Comparison of ENCODE assay signal across 6 cellular contexts in genomic region chr14:94025720-94026119, GRCh38. TPM values are rescaled to one million over a fixed set of nuclear protein-coding genes. Genes with fewer than 3 reads are reported as not detected.
DNase-seq lines count a peak whose midpoint lies in the region; ATAC-seq and TF ChIP-seq lines count a peak whose summit lies in the region.

No MANE protein-coding gene starts in this region.

- no peak overlapping the region for H3K27ac ChIP-seq in GM23338 (ENCODE audit: low read depth)

- peak overlapping the region; percentile 6; the same call in 1 of the 2 replicates for H2AFZ ChIP-seq in GM23338

- no peak for ATAC-seq in GM23338
- ATAC-seq in natural killer cell: no peak
- ATAC-seq in GM18868 (IDR thresholded peaks at IDR 0.05; ENCODE audit: unreplicated experiment): no peak

- H3K27ac Mint-ChIP-seq in GM23338: no peak overlapping the region
- no peak overlapping the region for H3K27ac Mint-ChIP-seq in activated naive CD8-positive, alpha-beta T cell treated with anti-CD3 and anti-CD28 coated beads for 36 hours
- peak overlapping the region in 1 of 2 donors; percentile 64 for H3K27ac Mint-ChIP-seq in natural killer cell

- no peaks in the 10 kb centered on the region for H3K79me2 ChIP-seq in GM23338 (replicated peaks; ENCODE audit: insufficient read depth)

- no peaks in the 10 kb centered on the region for H3K9me3 Mint-ChIP-seq in GM23338
- no peaks in the 10 kb centered on the region for H3K9me3 Mint-ChIP-seq in activated naive CD8-positive, alpha-beta T cell treated with anti-CD3 and anti-CD28 coated beads for 36 hours
- H3K9me3 Mint-ChIP-seq in natural killer cell: no peaks in the 10 kb centered on the region

- no peak for TF ChIP-seq CTCF in GM23338 (conservative IDR thresholded peaks at IDR 0.05; ENCODE audit: low read depth in 2 of 2)
- no peak for TF ChIP-seq CTCF in natural killer cell (IDR thresholded peaks at IDR 0.05)
- no peak for TF ChIP-seq CTCF in GM20000 (IDR thresholded peaks at IDR 0.05; ENCODE audit: extremely low read depth, missing control alignments)

- H3K4me2 ChIP-seq in GM23338: 0 out of 2 replicates have a peak overlapping the region, but pooled peaks have one; percentile 39

- peak overlapping the region; percentile 69 for H3K4me3 Mint-ChIP-seq in GM23338
- H3K4me3 Mint-ChIP-seq in activated naive CD8-positive, alpha-beta T cell treated with anti-CD3 and anti-CD28 coated beads for 36 hours: peak overlapping the region; percentile 67
- H3K4me3 Mint-ChIP-seq in natural killer cell: peak overlapping the region; percentile 80

- H4K20me1 ChIP-seq in GM23338 (replicated peaks; ENCODE audit: insufficient read depth): no peaks in the 10 kb centered on the region

- H3K36me3 ChIP-seq in GM23338 (ENCODE audit: insufficient read depth): no peaks in the 10 kb centered on the region

- H3K9me2 ChIP-seq in GM23338 (ENCODE audit: insufficient read depth): no peaks in the 10 kb centered on the region

- H3K36me3 Mint-ChIP-seq in GM23338 (ENCODE audit: low read depth) (no peaks in the 10 kb centered on the region; the same call in 2 of the 3 replicates), natural killer cell (no peaks in the 10 kb centered on the region)
- H3K36me3 Mint-ChIP-seq in activated naive CD8-positive, alpha-beta T cell treated with anti-CD3 and anti-CD28 coated beads for 36 hours: no peaks in the 10 kb centered on the region

- intact Hi-C loops in natural killer cell (cut with micrococcal nuclease): loop anchor here (1.0 kb wide), 1 partner anchor 56 kb away; the partner anchor contains the start of genes DDX24 and IFI27L1

- H3F3A ChIP-seq in GM23338 (replicated peaks; ENCODE audit: low read depth): no peaks in the 10 kb centered on the region

- no peaks in the 10 kb centered on the region for H3K4me1 ChIP-seq in GM23338 (ENCODE audit: insufficient read depth)

- H3K27me3 Mint-ChIP-seq in GM23338 (ENCODE audit: insufficient read depth, low read depth, poor library complexity) (peaks cover 10% of the 10 kb centered on the region), natural killer cell (ENCODE audit: low read depth in 2 of 2) (peaks cover 26 to 37% of the 10 kb centered on the region in 2 donors)
- peaks cover 4% of the 10 kb centered on the region for H3K27me3 Mint-ChIP-seq in activated naive CD8-positive, alpha-beta T cell treated with anti-CD3 and anti-CD28 coated beads for 36 hours

- DNase-seq in GM23338 (ENCODE audit: low spot score): no peak
- no peak for DNase-seq in activated naive CD8-positive, alpha-beta T cell treated with anti-CD3 and anti-CD28 coated beads for 36 hours
- no peak for DNase-seq in natural killer cell
- no peak for DNase-seq in HUDEP-2 (lab: John Stamatoyannopoulos, UW; ENCODE audit: unreplicated experiment in 76 of 76)
- DNase-seq in GM20000 (ENCODE audit: low spot score): no peak

- peak overlapping the region; percentile 24; the same call in 1 of the 2 replicates for H3K4me3 ChIP-seq in GM23338

- H3K27me3 ChIP-seq in GM23338 (ENCODE audit: insufficient read depth): no peaks in the 10 kb centered on the region

- H3K4me1 Mint-ChIP-seq in GM23338 (peaks cover 21% of the 10 kb centered on the region), natural killer cell (peaks cover 6 to 9% of the 10 kb centered on the region in 2 donors)
- H3K4me1 Mint-ChIP-seq in activated naive CD8-positive, alpha-beta T cell treated with anti-CD3 and anti-CD28 coated beads for 36 hours: peaks cover 24% of the 10 kb centered on the region

TF ChIP-seq in GM23338, 12 proteins besides CTCF, POLR2A, EP300 and RAD21:
- TF ChIP-seq NANOG (IDR thresholded peaks at IDR 0.05; ENCODE audit: borderline replicate concordance) (no peak), CREB1 (CRISPR knock-in tag; IDR thresholded peaks at IDR 0.05; ENCODE audit: low read depth) (no peak), JUNB (IDR thresholded peaks at IDR 0.05; ENCODE audit: unreplicated experiment) (no peak)

RNA-seq across cellular contexts. Expression of gene OTUB2, which starts 0.4 kb away (rescaled TPM):
- total RNA-seq in GM23338 (2014; rRNA removed; shearing (Covaris generic)): 4.1 and 4.4 TPM in 2 replicates
- 1.9 and 2.1 TPM in 2 replicates for polyA plus RNA-seq in GM23338 (2016; fragmentation: Nextera tagmentation; extraction: Ambion mirVana)
- under 1 TPM; 0.31 to 0.48 TPM for total RNA-seq in activated naive CD8-positive, alpha-beta T cell treated with anti-CD3 and anti-CD28 coated beads for 36 hours
- under 1 TPM in 2 of 3 donors, not detected in 1; 0.09 to 0.13 TPM for total RNA-seq in natural killer cell

RNA-seq across cellular contexts. Expression of gene CCDC197, which starts 28.6 kb away (rescaled TPM):
- total RNA-seq in GM23338 (2014; rRNA removed; shearing (Covaris generic)): not detected in 2 replicates
- polyA plus RNA-seq in GM23338 (2016; fragmentation: Nextera tagmentation; extraction: Ambion mirVana): not detected in 2 replicates
- total RNA-seq in activated naive CD8-positive, alpha-beta T cell treated with anti-CD3 and anti-CD28 coated beads for 36 hours: not detected
- total RNA-seq in natural killer cell: not detected

RNA-seq across cellular contexts. Expression of gene ASB2, which starts 49.4 kb away (rescaled TPM):
- 1.2 and 2.3 TPM in 2 replicates for total RNA-seq in GM23338 (2014; rRNA removed; shearing (Covaris generic))
- polyA plus RNA-seq in GM23338 (2016; fragmentation: Nextera tagmentation; extraction: Ambion mirVana): 1.5 and 1.7 TPM in 2 replicates
- 10 to 100 TPM; 26.4 to 29.1 TPM for total RNA-seq in activated naive CD8-positive, alpha-beta T cell treated with anti-CD3 and anti-CD28 coated beads for 36 hours
- 1 to 10 TPM; 3.7 to 7.2 (median 4.8) TPM for total RNA-seq in natural killer cell

RNA-seq across cellular contexts. Expression of gene DDX24, which starts 55.3 kb away (rescaled TPM):
- total RNA-seq in GM23338 (2014; rRNA removed; shearing (Covaris generic)): 137 and 150 TPM in 2 replicates
- 263 and 265 TPM in 2 replicates for polyA plus RNA-seq in GM23338 (2016; fragmentation: Nextera tagmentation; extraction: Ambion mirVana)
- 100 to 1,000 TPM; 320 to 332 TPM for total RNA-seq in activated naive CD8-positive, alpha-beta T cell treated with anti-CD3 and anti-CD28 coated beads for 36 hours
- 100 to 1,000 TPM; 250 to 357 (median 296) TPM for total RNA-seq in natural killer cell

RNA-seq across cellular contexts. Expression of gene IFI27L1, which starts 55.4 kb away (rescaled TPM):
- 3.9 and 9.7 TPM in 2 replicates for total RNA-seq in GM23338 (2014; rRNA removed; shearing (Covaris generic))
- 28.6 and 30.8 TPM in 2 replicates for polyA plus RNA-seq in GM23338 (2016; fragmentation: Nextera tagmentation; extraction: Ambion mirVana)
- 10 to 100 TPM; 15.9 to 18.2 TPM for total RNA-seq in activated naive CD8-positive, alpha-beta T cell treated with anti-CD3 and anti-CD28 coated beads for 36 hours
- total RNA-seq in natural killer cell: 10 to 100 TPM; 10.1 to 15.1 (median 12.1) TPM
